ENCODE assay signal across 1 cellular context in the genomic region with DNA sequence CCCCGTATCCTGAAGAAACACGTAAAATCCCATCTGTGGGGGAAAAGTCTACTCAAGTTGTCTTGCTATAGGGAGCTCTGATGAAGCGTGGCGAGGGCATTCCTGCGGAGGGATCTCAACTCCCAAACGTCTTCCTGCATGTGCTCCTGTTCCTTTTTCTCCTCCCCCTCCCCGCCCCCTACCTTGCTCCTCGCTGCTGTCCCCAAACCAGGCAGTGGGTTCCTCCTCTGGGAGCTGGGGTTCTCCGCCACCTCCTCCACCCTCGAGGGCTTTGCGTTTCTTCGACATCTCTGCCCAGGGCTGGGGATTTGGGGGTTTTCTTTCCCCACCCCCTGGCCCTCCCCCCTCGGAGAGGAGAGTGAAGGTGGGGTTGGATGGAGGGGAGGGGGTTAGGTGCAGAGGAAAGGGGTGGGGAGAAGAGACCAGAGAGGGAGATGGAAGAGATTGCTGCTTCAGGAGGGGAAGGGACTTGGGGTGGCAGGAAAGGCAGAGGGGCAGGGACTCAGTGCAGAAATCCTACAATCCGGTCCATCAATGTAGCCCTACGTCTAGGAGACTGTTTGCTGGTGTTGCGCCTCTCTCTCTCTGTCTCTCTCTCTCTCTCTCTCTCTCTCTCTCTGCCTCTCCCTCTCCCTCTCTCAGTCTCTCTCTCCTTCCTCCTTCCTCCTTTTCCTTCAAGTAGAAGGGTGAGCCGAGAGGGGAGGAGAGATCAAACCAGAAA.
TF ChIP-seq lines count a peak whose summit lies in the region.

No MANE protein-coding gene starts in this region.

TF ChIP-seq in H1, 55 proteins besides CTCF, POLR2A, EP300 and RAD21 (continued from another document):
- TF ChIP-seq KDM1A (IDR thresholded peaks at IDR 0.05; ENCODE audit: borderline replicate concordance, low read length): peak; percentile 62; the same call in 1 of the 2 replicates
